15 cellular contexts compared by ENCODE assay signal in genomic region chr3:183664913-183665381, GRCh38. TPM values are rescaled to one million over a fixed set of nuclear protein-coding genes. Genes with fewer than 3 reads are reported as not detected.
A peak's percentile ranks its signal among the peaks of the same experiment; 100 is the strongest.
DNase-seq lines count a peak whose midpoint lies in the region; ATAC-seq and TF ChIP-seq lines count a peak whose summit lies in the region.
"Had no signal": no experiment of that assay in that cellular context is flagged by ENCODE, and none has a peak within 500 bp of the region (broad histone marks: within the 10 kb centered on the region; RNA-seq: fewer than 3 reads in every experiment).

No MANE protein-coding gene starts in this region.

- no peak overlapping the region for H3K4me3 ChIP-seq in esophagus muscularis mucosa
- H3K4me3 ChIP-seq in uterus, result no peak overlapping the region
- H3K4me3 ChIP-seq: GM23338, upper lobe of right lung had no signal

- H3K4me1 Mint-ChIP-seq in osteocyte (ENCODE audit: unreplicated experiment), result peaks cover 9% of the 10 kb centered on the region

- no peak overlapping the region for H3K4me3 Mint-ChIP-seq in osteocyte (ENCODE audit: unreplicated experiment)
- H3K4me3 Mint-ChIP-seq: GM23338 had no signal

- POLR2A ChIA-PET in RWPE1 (lab: Yijun Ruan, JAX; ENCODE audit: low non-redundant PET), result no interaction called here

- 46% methylated on average over 3 of the region's 3 CpGs for WGBS in esophagus muscularis mucosa

- DNase-seq in ELR (ENCODE audit: low read depth) (peak; percentile 88), RWPE1 (ENCODE audit: low spot score) (peak; percentile 11), esophagus muscularis mucosa (ENCODE audit: extremely low spot score) (no peak), osteocyte (ENCODE audit: extremely low spot score, unreplicated experiment) (no peak), HUDEP-2 (lab: John Stamatoyannopoulos, UW; ENCODE audit: unreplicated experiment in 76 of 76) (no peak), NCI-H82 (lab: John Stamatoyannopoulos, UW) (no peak), uterus (no peak)
- DNase-seq: activated T-cell treated with anti-CD3 and anti-CD28 coated beads, Interleukin-2, amount 50 U/mL, for 1 hour; cortex of kidney; DMS53; NCI-H1417 treated with DMSO at 0.1 percent for 48 hours; upper lobe of right lung had no signal

- TF ChIP-seq POLR2A in esophagus muscularis mucosa (IDR thresholded peaks at IDR 0.05; ENCODE audit: low read depth) (no peak), uterus (IDR thresholded peaks at IDR 0.05) (no peak)

- H3K27me3 ChIP-seq in esophagus muscularis mucosa (no peaks in the 10 kb centered on the region), uterus (no peaks in the 10 kb centered on the region)
- H3K27me3 ChIP-seq: upper lobe of right lung had no signal

- H3K4me1 ChIP-seq in esophagus muscularis mucosa (peaks cover 12 to 50% (median 40%) of the 10 kb centered on the region in 4 donors), uterus (no peaks in the 10 kb centered on the region)
- H3K4me1 ChIP-seq: upper lobe of right lung had no signal

- no peaks in the 10 kb centered on the region for H3K9me3 ChIP-seq in esophagus muscularis mucosa
- no peaks in the 10 kb centered on the region for H3K9me3 ChIP-seq in uterus
- H3K9me3 ChIP-seq: upper lobe of right lung had no signal

- peaks cover 48% of the 10 kb centered on the region for H3K36me3 Mint-ChIP-seq in osteocyte (ENCODE audit: unreplicated experiment)

- ATAC-seq in HG02973 (IDR thresholded peaks at IDR 0.05; ENCODE audit: unreplicated experiment), result no peak
- ATAC-seq: GM23338, upper lobe of right lung had no signal

- H3K9me3 Mint-ChIP-seq in osteocyte (ENCODE audit: unreplicated experiment), result no peaks in the 10 kb centered on the region

- intact Hi-C loops in esophagus muscularis mucosa (cut with DNase I) (loop anchor here (5.0 kb wide), 1 partner anchor 32 kb away; the partner anchor contains the start of gene YEATS2), uterus (cut with DNase I; ENCODE audit: low total_unique reads) (no loop called here)

- CTCF ChIA-PET in RWPE1 (lab: Yijun Ruan, JAX), result interaction anchor here (0.6 kb wide), 1 partner anchor 14 kb away, joined by 4 read pairs; no protein-coding TSS in a partner anchor

- H3K36me3 ChIP-seq in esophagus muscularis mucosa (peaks cover 24 to 78% (median 43%) of the 10 kb centered on the region in 4 donors), uterus (no peaks in the 10 kb centered on the region)

- TF ChIP-seq CTCF in RWPE1 (conservative IDR thresholded peaks at IDR 0.05; ENCODE audit: low read depth) (no peak), esophagus muscularis mucosa (IDR thresholded peaks at IDR 0.05) (no peak), osteocyte (IDR thresholded peaks at IDR 0.05) (no peak), uterus (IDR thresholded peaks at IDR 0.05) (no peak)

- no peak for TF ChIP-seq EP300 in esophagus muscularis mucosa (IDR thresholded peaks at IDR 0.05)

- peak overlapping the region; percentile 29 for H3K27ac Mint-ChIP-seq in osteocyte (ENCODE audit: unreplicated experiment)
- H3K27ac Mint-ChIP-seq: GM23338 had no signal

- H3K27ac ChIP-seq in RWPE1 (no peak overlapping the region), esophagus muscularis mucosa (replicated peaks in 1 of 4) (peak overlapping the region; percentile 65 to 78 (median 68)), uterus (no peak overlapping the region)
- H3K27ac ChIP-seq: parathyroid adenoma, upper lobe of right lung had no signal

- H3K27me3 Mint-ChIP-seq in osteocyte (ENCODE audit: unreplicated experiment), result no peaks in the 10 kb centered on the region

RNA-seq across cellular contexts. Expression of gene KLHL24, which starts 29.5 kb away (rescaled TPM):
- total RNA-seq in esophagus muscularis mucosa, result 100 to 1,000 TPM in 3 of 4 donors, 10 to 100 TPM in 1; 87.5 to 166 (median 123) TPM
- total RNA-seq in osteocyte, result 101 and 105 TPM in 2 replicates
- 100 to 1,000 TPM in 3 of 4 donors, 10 to 100 TPM in 1; 69.1 to 231 (median 146) TPM for total RNA-seq in uterus

RNA-seq across cellular contexts. Expression of gene YEATS2, which starts 32.6 kb away (rescaled TPM):
- total RNA-seq in esophagus muscularis mucosa (10 to 100 TPM; 18.2 to 34.3 (median 29.5) TPM), osteocyte (40.8 and 41.4 TPM in 2 replicates), uterus (10 to 100 TPM; 15.4 to 54.7 (median 40.6) TPM)

Comparison
In these comparisons a context has a peak if more than half of its experiments do, and no peak if none do; other contexts are left out.
1. DNase-seq: peak in ELR (single experiment) and RWPE1 (single experiment); none in esophagus muscularis mucosa (single experiment), osteocyte (single experiment), HUDEP-2 (0 of 76), NCI-H82 (single experiment) and uterus (0 of 2).
2. H3K27ac ChIP-seq: peak in esophagus muscularis mucosa (4 of 4); none in RWPE1 (single experiment) and uterus (0 of 2).